ENCODE assay signal across 8 cellular contexts in the genomic region with DNA sequence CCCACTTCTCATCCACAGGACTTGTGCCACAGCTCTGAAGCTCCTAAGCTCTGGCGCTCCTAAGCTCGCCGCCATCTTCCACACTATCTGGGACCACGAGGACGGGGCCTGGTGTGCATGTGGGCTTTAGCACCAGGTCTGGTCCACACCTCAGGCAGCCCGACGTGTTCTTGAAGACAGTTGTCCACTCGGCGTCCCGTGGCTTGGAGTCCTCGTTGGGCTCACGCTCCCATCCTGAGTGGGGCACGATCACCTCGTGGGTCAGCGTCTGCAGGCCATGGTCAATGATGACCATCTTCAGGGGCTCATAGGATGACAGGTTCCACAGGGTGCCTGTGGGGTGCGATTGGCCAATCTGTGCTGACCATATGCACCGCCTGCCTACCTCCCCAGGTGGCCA.
"Had no signal": no experiment of that assay in that cellular context is flagged by ENCODE, and none has a peak within 500 bp of the region (broad histone marks: within the 10 kb centered on the region; RNA-seq: fewer than 3 reads in every experiment).

No MANE protein-coding gene starts in this region.

- H3K9ac ChIP-seq: GM23248 had no signal

- H3K4me3 ChIP-seq: GM23248 had no signal

- FAIRE-seq: H54, HepG2 had no signal

- ATAC-seq: HepG2 had no signal

- H2AFZ ChIP-seq: GM23248 had no signal

- H3K27ac ChIP-seq: GM23248, HL-60 had no signal

- DNase-seq: GM23248, GOT3, H9, HCEC 1CT, KG1 had no signal
